Comparison of ENCODE assay signal across 26 cellular contexts in the genomic region with DNA sequence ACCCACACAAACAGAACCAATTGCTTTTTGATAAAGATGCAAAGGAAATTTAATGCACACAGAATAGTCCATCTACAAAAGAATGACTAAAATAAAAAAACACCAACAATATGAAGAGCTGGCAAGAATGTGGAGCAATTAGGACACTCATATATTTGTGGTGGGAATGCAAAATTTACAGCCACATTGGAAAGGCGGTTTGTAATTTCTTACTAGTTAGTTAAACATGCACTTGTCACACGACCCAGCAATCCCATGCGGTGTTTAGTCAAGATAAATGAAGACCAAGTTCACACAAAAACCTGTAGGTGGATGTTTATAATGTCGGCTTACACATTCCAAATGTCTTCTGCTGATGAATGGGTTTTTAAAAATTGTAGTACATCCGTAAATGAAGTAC. TPM values are rescaled to one million over a fixed set of nuclear protein-coding genes. Genes with fewer than 3 reads are reported as not detected.
"Had no signal": no experiment of that assay in that cellular context is flagged by ENCODE, and none has a peak within 500 bp of the region (broad histone marks: within the 10 kb centered on the region; RNA-seq: fewer than 3 reads in every experiment).

No MANE protein-coding gene starts in this region.

- H3K27ac ChIP-seq: adrenal gland, cardiac muscle cell, KMS-11, VCaP had no signal

- H3K9ac ChIP-seq: KMS-11 had no signal

- H3K4me3 ChIP-seq: adrenal gland, cardiac muscle cell had no signal

- H3K4me3 Mint-ChIP-seq: activated CD8-positive, alpha-beta T cell treated with anti-CD3 and anti-CD28 coated beads for 36 hours; activated naive CD8-positive, alpha-beta T cell treated with anti-CD3 and anti-CD28 coated beads, Interleukin-2, amount 10 ng/mL, durations not matched to agents 7 days and 5 days; brain; IgD-negative memory B cell; T-cell had no signal

- H3K9me3 ChIP-seq: adrenal gland had no signal

- H3K27me3 Mint-ChIP-seq: brain had no signal

- DNase-seq: activated CD4-positive, alpha-beta T cell treated with anti-CD3 and anti-CD28 coated beads for 4 hours; activated CD8-positive, alpha-beta memory T cell treated with anti-CD3 and anti-CD28 coated beads, Interleukin-2, amount 50 U/mL, for 4 hours; activated CD8-positive, alpha-beta T cell treated with anti-CD3 and anti-CD28 coated beads for 36 hours; activated naive CD4-positive, alpha-beta T cell treated with anti-CD3 and anti-CD28 coated beads, Interleukin-2, amount 50 U/mL, for 16 hours; activated naive CD8-positive, alpha-beta T cell treated with anti-CD3 and anti-CD28 coated beads, Interleukin-2, amount 10 ng/mL, durations not matched to agents 7 days and 5 days; adrenal gland; aorta; NCI-H1092; NCI-H1417; NCI-H1930; NCI-H2171; NCI-H2227 treated with DMSO at 0.1 percent for 48 hours; NCI-H446 treated with DMSO at 0.1 percent for 48 hours; NCI-H524 treated with DMSO at 0.1 percent for 48 hours; NCI-H748 treated with DMSO at 0.1 percent for 48 hours; SIG-M5; T-cell; T-helper 2 cell; T1000 had no signal

- H3K27ac Mint-ChIP-seq: activated CD8-positive, alpha-beta T cell treated with anti-CD3 and anti-CD28 coated beads for 36 hours; activated naive CD8-positive, alpha-beta T cell treated with anti-CD3 and anti-CD28 coated beads, Interleukin-2, amount 10 ng/mL, durations not matched to agents 7 days and 5 days; brain; IgD-negative memory B cell; T-cell had no signal

- H3K27me3 ChIP-seq: adrenal gland, cardiac muscle cell had no signal

- H3K4me2 ChIP-seq: KMS-11 had no signal

- H3K9me3 Mint-ChIP-seq: activated CD8-positive, alpha-beta T cell treated with anti-CD3 and anti-CD28 coated beads for 36 hours; activated naive CD8-positive, alpha-beta T cell treated with anti-CD3 and anti-CD28 coated beads, Interleukin-2, amount 10 ng/mL, durations not matched to agents 7 days and 5 days; T-cell had no signal

- ATAC-seq: activated CD8-positive, alpha-beta T cell treated with anti-CD3 and anti-CD28 coated beads for 36 hours; T-cell had no signal

- FAIRE-seq: TTC549 had no signal

- H3K36me3 Mint-ChIP-seq: activated naive CD8-positive, alpha-beta T cell treated with anti-CD3 and anti-CD28 coated beads, Interleukin-2, amount 10 ng/mL, durations not matched to agents 7 days and 5 days; brain; T-cell had no signal

- H3K36me3 ChIP-seq: adrenal gland, cardiac muscle cell had no signal

RNA-seq across cellular contexts. Expression of a gene that starts 5.3 kb away (rescaled TPM):
- total RNA-seq: activated CD8-positive, alpha-beta T cell treated with anti-CD3 and anti-CD28 coated beads for 36 hours; activated naive CD8-positive, alpha-beta T cell treated with anti-CD3 and anti-CD28 coated beads, Interleukin-2, amount 10 ng/mL, durations not matched to agents 7 days and 5 days; RPMI7951 had no signal
- polyA plus RNA-seq: IgD-negative memory B cell had no signal
